In genomic region chr9:101372327-101373118, GRCh38 we compare ENCODE assay signal across 2 cellular contexts.
TF ChIP-seq lines count a peak whose summit lies in the region.

No MANE protein-coding gene starts in this region.

TF ChIP-seq in HepG2, 621 proteins besides CTCF, POLR2A, EP300 and RAD21:
- TF ChIP-seq, protein P1, sequence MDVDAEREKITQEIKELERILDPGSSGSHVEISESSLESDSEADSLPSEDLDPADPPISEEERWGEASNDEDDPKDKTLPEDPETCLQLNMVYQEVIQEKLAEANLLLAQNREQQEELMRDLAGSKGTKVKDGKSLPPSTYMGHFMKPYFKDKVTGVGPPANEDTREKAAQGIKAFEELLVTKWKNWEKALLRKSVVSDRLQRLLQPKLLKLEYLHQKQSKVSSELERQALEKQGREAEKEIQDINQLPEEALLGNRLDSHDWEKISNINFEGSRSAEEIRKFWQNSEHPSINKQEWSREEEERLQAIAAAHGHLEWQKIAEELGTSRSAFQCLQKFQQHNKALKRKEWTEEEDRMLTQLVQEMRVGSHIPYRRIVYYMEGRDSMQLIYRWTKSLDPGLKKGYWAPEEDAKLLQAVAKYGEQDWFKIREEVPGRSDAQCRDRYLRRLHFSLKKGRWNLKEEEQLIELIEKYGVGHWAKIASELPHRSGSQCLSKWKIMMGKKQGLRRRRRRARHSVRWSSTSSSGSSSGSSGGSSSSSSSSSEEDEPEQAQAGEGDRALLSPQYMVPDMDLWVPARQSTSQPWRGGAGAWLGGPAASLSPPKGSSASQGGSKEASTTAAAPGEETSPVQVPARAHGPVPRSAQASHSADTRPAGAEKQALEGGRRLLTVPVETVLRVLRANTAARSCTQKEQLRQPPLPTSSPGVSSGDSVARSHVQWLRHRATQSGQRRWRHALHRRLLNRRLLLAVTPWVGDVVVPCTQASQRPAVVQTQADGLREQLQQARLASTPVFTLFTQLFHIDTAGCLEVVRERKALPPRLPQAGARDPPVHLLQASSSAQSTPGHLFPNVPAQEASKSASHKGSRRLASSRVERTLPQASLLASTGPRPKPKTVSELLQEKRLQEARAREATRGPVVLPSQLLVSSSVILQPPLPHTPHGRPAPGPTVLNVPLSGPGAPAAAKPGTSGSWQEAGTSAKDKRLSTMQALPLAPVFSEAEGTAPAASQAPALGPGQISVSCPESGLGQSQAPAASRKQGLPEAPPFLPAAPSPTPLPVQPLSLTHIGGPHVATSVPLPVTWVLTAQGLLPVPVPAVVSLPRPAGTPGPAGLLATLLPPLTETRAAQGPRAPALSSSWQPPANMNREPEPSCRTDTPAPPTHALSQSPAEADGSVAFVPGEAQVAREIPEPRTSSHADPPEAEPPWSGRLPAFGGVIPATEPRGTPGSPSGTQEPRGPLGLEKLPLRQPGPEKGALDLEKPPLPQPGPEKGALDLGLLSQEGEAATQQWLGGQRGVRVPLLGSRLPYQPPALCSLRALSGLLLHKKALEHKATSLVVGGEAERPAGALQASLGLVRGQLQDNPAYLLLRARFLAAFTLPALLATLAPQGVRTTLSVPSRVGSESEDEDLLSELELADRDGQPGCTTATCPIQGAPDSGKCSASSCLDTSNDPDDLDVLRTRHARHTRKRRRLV (CRISPR knock-in tag; IDR thresholded peaks at IDR 0.05) = peak; percentile 83; the same call in 1 of the 2 replicates
- no peak for TF ChIP-seq DR1 (CRISPR knock-in tag; IDR thresholded peaks at IDR 0.05)
- TF ChIP-seq ZNF317 (CRISPR knock-in tag; IDR thresholded peaks at IDR 0.05) = no peak
- TF ChIP-seq SMARCE1 (IDR thresholded peaks at IDR 0.05; ENCODE audit: borderline replicate concordance) = no peak
- TF ChIP-seq, protein P2, sequence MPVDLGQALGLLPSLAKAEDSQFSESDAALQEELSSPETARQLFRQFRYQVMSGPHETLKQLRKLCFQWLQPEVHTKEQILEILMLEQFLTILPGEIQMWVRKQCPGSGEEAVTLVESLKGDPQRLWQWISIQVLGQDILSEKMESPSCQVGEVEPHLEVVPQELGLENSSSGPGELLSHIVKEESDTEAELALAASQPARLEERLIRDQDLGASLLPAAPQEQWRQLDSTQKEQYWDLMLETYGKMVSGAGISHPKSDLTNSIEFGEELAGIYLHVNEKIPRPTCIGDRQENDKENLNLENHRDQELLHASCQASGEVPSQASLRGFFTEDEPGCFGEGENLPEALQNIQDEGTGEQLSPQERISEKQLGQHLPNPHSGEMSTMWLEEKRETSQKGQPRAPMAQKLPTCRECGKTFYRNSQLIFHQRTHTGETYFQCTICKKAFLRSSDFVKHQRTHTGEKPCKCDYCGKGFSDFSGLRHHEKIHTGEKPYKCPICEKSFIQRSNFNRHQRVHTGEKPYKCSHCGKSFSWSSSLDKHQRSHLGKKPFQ (CRISPR knock-in tag; IDR thresholded peaks at IDR 0.05; ENCODE audit: insufficient replicate concordance) = no peak
- TF ChIP-seq ATF6 (CRISPR knock-in tag; conservative IDR thresholded peaks at IDR 0.05) = no peak
TF ChIP-seq in HepG2: peak in this region for 1.

TF ChIP-seq in K562, 482 proteins besides CTCF, POLR2A, EP300 and RAD21 (continues in another document):
- no peak for TF ChIP-seq ZNF644 (tag; IDR thresholded peaks at IDR 0.05; ENCODE audit: low read depth)
- TF ChIP-seq ETV1 (tag; conservative IDR thresholded peaks at IDR 0.05; ENCODE audit: low read depth) = no peak
- TF ChIP-seq ZSCAN29 (IDR thresholded peaks at IDR 0.05) = no peak
- TF ChIP-seq CEBPB (tag; IDR thresholded peaks at IDR 0.05) = no peak
- no peak for TF ChIP-seq C11orf30 (IDR thresholded peaks at IDR 0.05; ENCODE audit: low read depth)
- TF ChIP-seq, protein P3, sequence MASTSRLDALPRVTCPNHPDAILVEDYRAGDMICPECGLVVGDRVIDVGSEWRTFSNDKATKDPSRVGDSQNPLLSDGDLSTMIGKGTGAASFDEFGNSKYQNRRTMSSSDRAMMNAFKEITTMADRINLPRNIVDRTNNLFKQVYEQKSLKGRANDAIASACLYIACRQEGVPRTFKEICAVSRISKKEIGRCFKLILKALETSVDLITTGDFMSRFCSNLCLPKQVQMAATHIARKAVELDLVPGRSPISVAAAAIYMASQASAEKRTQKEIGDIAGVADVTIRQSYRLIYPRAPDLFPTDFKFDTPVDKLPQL (IDR thresholded peaks at IDR 0.05; ENCODE audit: extremely low read depth, insufficient read length) = peak; percentile 27
- TF ChIP-seq NCOA6 (IDR thresholded peaks at IDR 0.05) = no peak
- TF ChIP-seq ZBTB17 (CRISPR knock-in tag; IDR thresholded peaks at IDR 0.05) = no peak
- no peak for TF ChIP-seq NFYB (IDR thresholded peaks at IDR 0.05; ENCODE audit: extremely low read depth, insufficient read length)
- TF ChIP-seq ZNF277 (CRISPR knock-in tag; IDR thresholded peaks at IDR 0.05; ENCODE audit: borderline replicate concordance) = no peak
- TF ChIP-seq, protein P4, sequence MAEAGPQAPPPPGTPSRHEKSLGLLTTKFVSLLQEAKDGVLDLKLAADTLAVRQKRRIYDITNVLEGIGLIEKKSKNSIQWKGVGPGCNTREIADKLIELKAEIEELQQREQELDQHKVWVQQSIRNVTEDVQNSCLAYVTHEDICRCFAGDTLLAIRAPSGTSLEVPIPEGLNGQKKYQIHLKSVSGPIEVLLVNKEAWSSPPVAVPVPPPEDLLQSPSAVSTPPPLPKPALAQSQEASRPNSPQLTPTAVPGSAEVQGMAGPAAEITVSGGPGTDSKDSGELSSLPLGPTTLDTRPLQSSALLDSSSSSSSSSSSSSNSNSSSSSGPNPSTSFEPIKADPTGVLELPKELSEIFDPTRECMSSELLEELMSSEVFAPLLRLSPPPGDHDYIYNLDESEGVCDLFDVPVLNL (CRISPR knock-in tag; IDR thresholded peaks at IDR 0.05; ENCODE audit: low read depth) = no peak
- TF ChIP-seq HMGN3 (IDR thresholded peaks at IDR 0.05; ENCODE audit: borderline replicate concordance, extremely low read depth, insufficient read length, low read depth, low read length) = no peak
- no peak for TF ChIP-seq BRF1 (IDR thresholded peaks at IDR 0.05; ENCODE audit: borderline replicate concordance, extremely low read depth, insufficient read length)
- TF ChIP-seq HNRNPUL1 (IDR thresholded peaks at IDR 0.05; ENCODE audit: low read length) = no peak
- TF ChIP-seq TBP (optimal IDR thresholded peaks at IDR 0.05; ENCODE audit: low read depth, low read length) = peak; percentile 60
- TF ChIP-seq ESRRB (CRISPR knock-in tag; IDR thresholded peaks at IDR 0.05; ENCODE audit: borderline replicate concordance) = no peak
- no peak for TF ChIP-seq CBX8 (IDR thresholded peaks at IDR 0.05; ENCODE audit: borderline replicate concordance, extremely low read depth, low read depth, low read length, poor library complexity, severe bottlenecking)
- TF ChIP-seq BRD9 (IDR thresholded peaks at IDR 0.05; ENCODE audit: low read depth, partially characterized antibody) = no peak
- TF ChIP-seq FOXJ2 (tag; IDR thresholded peaks at IDR 0.05) = no peak
- no peak for TF ChIP-seq CBFB (CRISPR knock-in tag; IDR thresholded peaks at IDR 0.05)
- TF ChIP-seq ZNF316 (IDR thresholded peaks at IDR 0.05) = no peak
- no peak for TF ChIP-seq ETV5 (CRISPR knock-in tag; IDR thresholded peaks at IDR 0.05; ENCODE audit: low read depth)
- no peak for TF ChIP-seq IFI16 (CRISPR knock-in tag; IDR thresholded peaks at IDR 0.05)
- TF ChIP-seq HMBOX1 (IDR thresholded peaks at IDR 0.05) = no peak
- TF ChIP-seq ZNF696 (CRISPR knock-in tag; conservative IDR thresholded peaks at IDR 0.05) = no peak
- peak; percentile 57 for TF ChIP-seq TCF3 (CRISPR knock-in tag; IDR thresholded peaks at IDR 0.05)
- TF ChIP-seq, protein P5, sequence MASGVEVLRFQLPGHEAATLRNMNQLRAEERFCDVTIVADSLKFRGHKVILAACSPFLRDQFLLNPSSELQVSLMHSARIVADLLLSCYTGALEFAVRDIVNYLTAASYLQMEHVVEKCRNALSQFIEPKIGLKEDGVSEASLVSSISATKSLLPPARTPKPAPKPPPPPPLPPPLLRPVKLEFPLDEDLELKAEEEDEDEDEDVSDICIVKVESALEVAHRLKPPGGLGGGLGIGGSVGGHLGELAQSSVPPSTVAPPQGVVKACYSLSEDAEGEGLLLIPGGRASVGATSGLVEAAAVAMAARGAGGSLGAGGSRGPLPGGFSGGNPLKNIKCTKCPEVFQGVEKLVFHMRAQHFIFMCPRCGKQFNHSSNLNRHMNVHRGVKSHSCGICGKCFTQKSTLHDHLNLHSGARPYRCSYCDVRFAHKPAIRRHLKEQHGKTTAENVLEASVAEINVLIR (CRISPR knock-in tag; IDR thresholded peaks at IDR 0.05) = no peak
- TF ChIP-seq NUFIP1 (IDR thresholded peaks at IDR 0.05; ENCODE audit: partially characterized antibody) = no peak
- TF ChIP-seq RNF2 (IDR thresholded peaks at IDR 0.05) = no peak
- TF ChIP-seq RFX7 (CRISPR knock-in tag; IDR thresholded peaks at IDR 0.05) = no peak
- TF ChIP-seq, protein P6, sequence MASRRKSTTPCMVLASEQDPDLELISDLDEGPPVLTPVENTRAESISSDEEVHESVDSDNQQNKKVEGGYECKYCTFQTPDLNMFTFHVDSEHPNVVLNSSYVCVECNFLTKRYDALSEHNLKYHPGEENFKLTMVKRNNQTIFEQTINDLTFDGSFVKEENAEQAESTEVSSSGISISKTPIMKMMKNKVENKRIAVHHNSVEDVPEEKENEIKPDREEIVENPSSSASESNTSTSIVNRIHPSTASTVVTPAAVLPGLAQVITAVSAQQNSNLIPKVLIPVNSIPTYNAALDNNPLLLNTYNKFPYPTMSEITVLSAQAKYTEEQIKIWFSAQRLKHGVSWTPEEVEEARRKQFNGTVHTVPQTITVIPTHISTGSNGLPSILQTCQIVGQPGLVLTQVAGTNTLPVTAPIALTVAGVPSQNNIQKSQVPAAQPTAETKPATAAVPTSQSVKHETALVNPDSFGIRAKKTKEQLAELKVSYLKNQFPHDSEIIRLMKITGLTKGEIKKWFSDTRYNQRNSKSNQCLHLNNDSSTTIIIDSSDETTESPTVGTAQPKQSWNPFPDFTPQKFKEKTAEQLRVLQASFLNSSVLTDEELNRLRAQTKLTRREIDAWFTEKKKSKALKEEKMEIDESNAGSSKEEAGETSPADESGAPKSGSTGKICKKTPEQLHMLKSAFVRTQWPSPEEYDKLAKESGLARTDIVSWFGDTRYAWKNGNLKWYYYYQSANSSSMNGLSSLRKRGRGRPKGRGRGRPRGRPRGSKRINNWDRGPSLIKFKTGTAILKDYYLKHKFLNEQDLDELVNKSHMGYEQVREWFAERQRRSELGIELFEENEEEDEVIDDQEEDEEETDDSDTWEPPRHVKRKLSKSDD (conservative IDR thresholded peaks at IDR 0.05; ENCODE audit: low read length) = no peak
- TF ChIP-seq ARID1B (IDR thresholded peaks at IDR 0.05) = peak; percentile 68
- TF ChIP-seq, protein P7, sequence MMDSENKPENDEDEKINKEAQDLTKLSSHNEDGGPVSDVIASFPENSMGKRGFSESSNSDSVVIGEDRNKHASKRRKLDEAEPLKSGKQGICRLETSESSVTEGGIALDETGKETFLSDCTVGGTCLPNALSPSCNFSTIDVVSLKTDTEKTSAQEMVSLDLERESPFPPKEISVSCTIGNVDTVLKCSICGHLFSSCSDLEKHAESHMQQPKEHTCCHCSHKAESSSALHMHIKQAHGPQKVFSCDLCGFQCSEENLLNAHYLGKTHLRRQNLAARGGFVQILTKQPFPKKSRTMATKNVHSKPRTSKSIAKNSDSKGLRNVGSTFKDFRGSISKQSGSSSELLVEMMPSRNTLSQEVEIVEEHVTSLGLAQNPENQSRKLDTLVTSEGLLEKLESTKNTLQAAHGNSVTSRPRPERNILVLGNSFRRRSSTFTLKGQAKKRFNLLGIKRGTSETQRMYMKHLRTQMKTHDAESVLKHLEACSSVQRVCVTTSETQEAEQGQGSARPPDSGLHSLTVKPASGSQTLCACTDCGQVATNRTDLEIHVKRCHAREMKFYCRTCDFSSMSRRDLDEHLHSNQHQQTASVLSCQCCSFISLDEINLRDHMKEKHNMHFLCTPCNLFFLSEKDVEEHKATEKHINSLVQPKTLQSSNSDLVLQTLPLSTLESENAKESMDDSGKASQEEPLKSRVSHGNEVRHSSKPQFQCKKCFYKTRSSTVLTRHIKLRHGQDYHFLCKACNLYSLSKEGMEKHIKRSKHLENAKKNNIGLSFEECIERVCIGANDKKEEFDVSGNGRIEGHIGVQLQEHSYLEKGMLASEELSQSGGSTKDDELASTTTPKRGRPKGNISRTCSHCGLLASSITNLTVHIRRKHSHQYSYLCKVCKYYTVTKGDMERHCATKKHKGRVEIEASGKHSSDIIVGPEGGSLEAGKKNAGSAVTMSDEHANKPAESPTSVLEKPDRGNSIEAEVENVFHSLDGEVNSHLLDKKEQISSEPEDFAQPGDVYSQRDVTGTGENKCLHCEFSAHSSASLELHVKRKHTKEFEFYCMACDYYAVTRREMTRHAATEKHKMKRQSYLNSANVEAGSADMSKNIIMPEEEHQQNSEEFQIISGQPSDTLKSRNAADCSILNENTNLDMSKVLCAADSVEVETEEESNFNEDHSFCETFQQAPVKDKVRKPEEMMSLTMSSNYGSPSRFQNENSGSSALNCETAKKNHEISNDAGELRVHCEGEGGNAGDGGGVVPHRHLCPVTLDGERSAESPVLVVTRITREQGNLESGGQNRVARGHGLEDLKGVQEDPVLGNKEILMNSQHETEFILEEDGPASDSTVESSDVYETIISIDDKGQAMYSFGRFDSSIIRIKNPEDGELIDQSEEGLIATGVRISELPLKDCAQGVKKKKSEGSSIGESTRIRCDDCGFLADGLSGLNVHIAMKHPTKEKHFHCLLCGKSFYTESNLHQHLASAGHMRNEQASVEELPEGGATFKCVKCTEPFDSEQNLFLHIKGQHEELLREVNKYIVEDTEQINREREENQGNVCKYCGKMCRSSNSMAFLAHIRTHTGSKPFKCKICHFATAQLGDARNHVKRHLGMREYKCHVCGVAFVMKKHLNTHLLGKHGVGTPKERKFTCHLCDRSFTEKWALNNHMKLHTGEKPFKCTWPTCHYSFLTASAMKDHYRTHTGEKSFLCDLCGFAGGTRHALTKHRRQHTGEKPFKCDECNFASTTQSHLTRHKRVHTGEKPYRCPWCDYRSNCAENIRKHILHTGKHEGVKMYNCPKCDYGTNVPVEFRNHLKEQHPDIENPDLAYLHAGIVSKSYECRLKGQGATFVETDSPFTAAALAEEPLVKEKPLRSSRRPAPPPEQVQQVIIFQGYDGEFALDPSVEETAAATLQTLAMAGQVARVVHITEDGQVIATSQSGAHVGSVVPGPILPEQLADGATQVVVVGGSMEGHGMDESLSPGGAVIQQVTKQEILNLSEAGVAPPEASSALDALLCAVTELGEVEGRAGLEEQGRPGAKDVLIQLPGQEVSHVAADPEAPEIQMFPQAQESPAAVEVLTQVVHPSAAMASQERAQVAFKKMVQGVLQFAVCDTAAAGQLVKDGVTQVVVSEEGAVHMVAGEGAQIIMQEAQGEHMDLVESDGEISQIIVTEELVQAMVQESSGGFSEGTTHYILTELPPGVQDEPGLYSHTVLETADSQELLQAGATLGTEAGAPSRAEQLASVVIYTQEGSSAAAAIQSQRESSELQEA (IDR thresholded peaks at IDR 0.05; ENCODE audit: low read depth) = no peak
